19 cellular contexts compared by ENCODE assay signal in the genomic region with DNA sequence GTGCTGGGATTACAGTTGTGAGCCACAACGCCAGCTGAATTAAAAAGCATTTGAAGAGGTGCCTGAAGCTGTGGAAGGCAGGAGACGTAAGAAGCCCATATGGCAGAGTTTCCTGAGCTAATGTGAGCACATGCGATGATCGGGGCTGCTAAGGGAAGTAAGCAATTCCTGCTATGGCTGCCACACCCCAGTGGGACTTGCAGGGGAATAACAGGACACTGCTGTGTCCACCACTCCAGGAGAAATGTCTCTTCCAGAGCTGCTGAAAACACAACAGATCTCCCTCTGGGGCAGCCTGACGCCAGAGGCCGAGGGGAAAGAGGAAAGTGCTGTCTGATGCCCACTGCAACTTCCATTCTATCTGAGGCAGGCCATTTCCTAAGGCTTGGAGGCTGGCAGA. TPM values are rescaled to one million over a fixed set of nuclear protein-coding genes. Genes with fewer than 3 reads are reported as not detected.
DNase-seq lines count a peak whose midpoint lies in the region; ATAC-seq, FAIRE-seq and TF ChIP-seq lines count a peak whose summit lies in the region.
"Had no signal": no experiment of that assay in that cellular context is flagged by ENCODE, and none has a peak within 500 bp of the region (broad histone marks: within the 10 kb centered on the region; RNA-seq: fewer than 3 reads in every experiment).

No MANE protein-coding gene starts in this region.

- H3K27ac ChIP-seq in BLaER1 (peak overlapping the region; percentile 27; the same call in 1 of the 2 replicates), H1 (ENCODE audit: low read depth, low read length) (no peak overlapping the region), mesodermal cell (ENCODE audit: low read depth, low read length, severe bottlenecking) (peak overlapping the region; percentile 72)
- H3K27ac ChIP-seq: C4-2B, lower lobe of right lung, parathyroid adenoma had no signal

- TF ChIP-seq CTCF in H1 (IDR thresholded peaks at IDR 0.05; ENCODE audit: control extremely low read depth in 1 of 3, insufficient read depth in 1 of 3, low read depth in 1 of 3, low read length in 3 of 3): no peak

- H3K4me3 ChIP-seq in BLaER1 (no peak overlapping the region), H1 (ENCODE audit: extremely low read depth in 1 of 4, insufficient read depth in 2 of 4, low read depth in 3 of 4, low read length in 4 of 4) (no peak overlapping the region), mesodermal cell (ENCODE audit: extremely low read depth, insufficient read depth, low read length, poor library complexity, severe bottlenecking) (no peak overlapping the region)
- H3K4me3 ChIP-seq: lower lobe of right lung had no signal

- H3K4me1 ChIP-seq in BLaER1 (peaks cover 37% of the 10 kb centered on the region), H1 (replicated peaks in 1 of 4; ENCODE audit: control insufficient read depth in 3 of 4, insufficient read depth in 4 of 4, low read length in 3 of 4) (peaks cover 0 to 8% (median 0%) of the 10 kb centered on the region in 4 experiments; a peak in 2 of 7 replicates), mesodermal cell (ENCODE audit: control insufficient read depth, insufficient read depth, low read length, poor library complexity, severe bottlenecking) (peaks cover 27% of the 10 kb centered on the region)
- H3K4me1 ChIP-seq: parathyroid adenoma had no signal

- CTCF ChIA-PET in H1 (lab: Charles Lee; ENCODE audit: partially characterized antibody): interaction anchor here (0.7 to 2.3 kb wide), 5 partner anchors 8 to 559 kb away, joined by 3 to 9 read pairs (median 4); no protein-coding TSS in a partner anchor
- CTCF ChIA-PET in activated CD4-positive, alpha-beta memory T cell treated with anti-CD3 and anti-CD28 coated beads for 36 hours (lab: Charles Lee): no interaction called here

- H3K79me2 ChIP-seq in H1 (ENCODE audit: control insufficient read depth in 1 of 2, insufficient read depth in 2 of 2, low read length in 2 of 2): no peaks in the 10 kb centered on the region
- H3K79me2 ChIP-seq: parathyroid adenoma had no signal

- H3K36me3 ChIP-seq in BLaER1 (no peaks in the 10 kb centered on the region; the same call in 1 of the 2 replicates), H1 (ENCODE audit: control insufficient read depth in 2 of 4, insufficient read depth in 4 of 4, low read length in 3 of 4) (no peaks in the 10 kb centered on the region), mesodermal cell (ENCODE audit: control insufficient read depth, insufficient read depth, low read length) (no peaks in the 10 kb centered on the region)
- H3K36me3 ChIP-seq: lower lobe of right lung had no signal

- H3K4me2 ChIP-seq in BLaER1 (no peak overlapping the region), H1 (ENCODE audit: insufficient read depth in 1 of 2, low read depth in 2 of 2, low read length in 2 of 2) (no peak overlapping the region)

- peak overlapping the region; percentile 57; the same call in 1 of the 2 replicates for H2BK5ac ChIP-seq in H1 (ENCODE audit: low read depth, low read length)

- H3K27me3 ChIP-seq in BLaER1: no peaks in the 10 kb centered on the region
- H3K27me3 ChIP-seq in H1 (replicated peaks in 1 of 4; ENCODE audit: control insufficient read depth in 3 of 4, extremely low read depth in 1 of 4, insufficient read depth in 3 of 4, low read length in 3 of 4): no peaks in the 10 kb centered on the region

- H2BK20ac ChIP-seq in H1 (ENCODE audit: low read length): no peak overlapping the region

- H3K56ac ChIP-seq in H1 (replicated peaks; ENCODE audit: insufficient read length, low read depth, low read length): no peak overlapping the region

- H3K14ac ChIP-seq in H1 (ENCODE audit: insufficient read length): no peak overlapping the region

- no peak overlapping the region for H3K18ac ChIP-seq in H1 (ENCODE audit: extremely low read depth, low read length)

- no peak for FAIRE-seq in H1 (lab: Jason Lieb, UNC)
- FAIRE-seq: colon, endometrium, G401.6 had no signal

- no peak for TF ChIP-seq RAD21 in H1 (IDR thresholded peaks at IDR 0.05 in 1 of 2, conservative IDR thresholded peaks at IDR 0.05 in 1 of 2; ENCODE audit: low read depth in 2 of 2, low read length in 2 of 2)

- H4K5ac ChIP-seq in H1 (ENCODE audit: insufficient read length, low read depth, low read length): no peak overlapping the region

- WGBS in H1 (ENCODE audit: extremely low coverage in 1 of 2, insufficient coverage in 1 of 2, insufficient read length in 1 of 2, insufficient replicate concordance in 2 of 2, low coverage in 1 of 2, low lambda C conversion rate in 2 of 2, missing lambda C conversion rate in 1 of 2), 2 experiments: 91% methylated on average over 6 of the region's 6 CpGs; no CpG with 5 or more reads in 1 of the 2 experiments
- WGBS in mesodermal cell (ENCODE audit: insufficient coverage in 2 of 2), 2 experiments: 89 to 96% methylated on average over 6 of the region's 6 CpGs

- H3K27ac Mint-ChIP-seq in activated CD4-positive, alpha-beta memory T cell treated with anti-CD3 and anti-CD28 coated beads for 36 hours: no peak overlapping the region
- H3K27ac Mint-ChIP-seq: activated naive CD4-positive, alpha-beta T cell treated with anti-CD3 and anti-CD28 coated beads, Interleukin-2, amount 50 U/mL, for 72 hours; naive thymus-derived CD8-positive, alpha-beta T cell; stimulated activated memory B cell treated with anti-CD40 and anti-IgM and Interleukin-4, amounts not matched to agents 10 μg/mL and 1 μg/mL and 100 μg/mL, for 72 hours had no signal

- intact Hi-C loops in activated CD4-positive, alpha-beta memory T cell treated with anti-CD3 and anti-CD28 coated beads for 36 hours (cut with micrococcal nuclease): no loop called here

- H2BK15ac ChIP-seq in H1 (ENCODE audit: low read length): no peak overlapping the region

- DNase-seq in NCI-H524 treated with DMSO at 0.1 percent for 48 hours (lab: John Stamatoyannopoulos, UW): peak; percentile 66
- DNase-seq in H1 (ENCODE audit: low read depth in 1 of 2, low spot score in 2 of 2): no peak
- no peak for DNase-seq in T1000 (lab: John Stamatoyannopoulos, UW)
- no peak for DNase-seq in activated effector memory CD4-positive, alpha-beta T cell treated with Interleukin-2 at 50 U/mL for 16 hours
- DNase-seq in activated CD4-positive, alpha-beta memory T cell treated with anti-CD3 and anti-CD28 coated beads for 36 hours: no peak
- DNase-seq: activated CD4-positive, CD25-positive, alpha-beta regulatory T cell treated with anti-CD3 and anti-CD28 coated beads, Interleukin-2, amount 50 U/mL, for 72 hours; lower lobe of right lung; naive thymus-derived CD8-positive, alpha-beta T cell; NCI-H187 had no signal

- no peak overlapping the region for H3K23ac ChIP-seq in H1 (ENCODE audit: insufficient read length)

- no peak overlapping the region for H2BK120ac ChIP-seq in H1 (replicated peaks; ENCODE audit: low read depth, low read length)

- H2AK5ac ChIP-seq in H1 (ENCODE audit: low read depth, low read length): no peak overlapping the region

- H2AFZ ChIP-seq in H1 (ENCODE audit: low read length): 0 out of 2 replicates have a peak overlapping the region, but pooled peaks have one; percentile 59
- H2AFZ ChIP-seq: parathyroid adenoma had no signal

- H3K4me1 Mint-ChIP-seq in activated CD4-positive, alpha-beta memory T cell treated with anti-CD3 and anti-CD28 coated beads for 36 hours (ENCODE audit: low read depth): no peaks in the 10 kb centered on the region
- H3K4me1 Mint-ChIP-seq: naive thymus-derived CD8-positive, alpha-beta T cell had no signal

- H4K8ac ChIP-seq in H1 (ENCODE audit: extremely low read depth, insufficient read depth, low read length): peak overlapping the region; percentile 6; the same call in 1 of the 2 replicates

- no peak overlapping the region for H3K4me3 Mint-ChIP-seq in activated CD4-positive, alpha-beta memory T cell treated with anti-CD3 and anti-CD28 coated beads for 36 hours
- H3K4me3 Mint-ChIP-seq: naive thymus-derived CD8-positive, alpha-beta T cell; stimulated activated memory B cell treated with anti-CD40 and anti-IgM and Interleukin-4, amounts not matched to agents 10 μg/mL and 1 μg/mL and 100 μg/mL, for 72 hours had no signal

- H3K9ac ChIP-seq in BLaER1 (no peak overlapping the region), H1 (replicated peaks in 1 of 4; ENCODE audit: extremely low read depth in 1 of 4, low read depth in 3 of 4, low read length in 3 of 4) (no peak overlapping the region)
- H3K9ac ChIP-seq: parathyroid adenoma had no signal

- TF ChIP-seq POLR2A in H1 (IDR thresholded peaks at IDR 0.05; ENCODE audit: control extremely low read depth in 1 of 2, low read depth in 2 of 2, low read length in 2 of 2): no peak

- 0 out of 2 replicates have a peak overlapping the region, but pooled peaks have one; percentile 20 for H2BK12ac ChIP-seq in H1 (ENCODE audit: low read depth, low read length)

- TF ChIP-seq EP300 in H1 (IDR thresholded peaks at IDR 0.05; ENCODE audit: borderline replicate concordance in 1 of 2, low read depth in 2 of 2, low read length in 2 of 2): no peak

- no peaks in the 10 kb centered on the region for H3K27me3 Mint-ChIP-seq in activated CD4-positive, alpha-beta memory T cell treated with anti-CD3 and anti-CD28 coated beads for 36 hours
- H3K27me3 Mint-ChIP-seq: naive thymus-derived CD8-positive, alpha-beta T cell; stimulated activated memory B cell treated with anti-CD40 and anti-IgM and Interleukin-4, amounts not matched to agents 10 μg/mL and 1 μg/mL and 100 μg/mL, for 72 hours had no signal

- H3K9me3 Mint-ChIP-seq in activated CD4-positive, alpha-beta memory T cell treated with anti-CD3 and anti-CD28 coated beads for 36 hours: no peaks in the 10 kb centered on the region
- H3K9me3 Mint-ChIP-seq: activated naive CD4-positive, alpha-beta T cell treated with anti-CD3 and anti-CD28 coated beads, Interleukin-2, amount 50 U/mL, for 72 hours; naive thymus-derived CD8-positive, alpha-beta T cell; stimulated activated memory B cell treated with anti-CD40 and anti-IgM and Interleukin-4, amounts not matched to agents 10 μg/mL and 1 μg/mL and 100 μg/mL, for 72 hours had no signal

- H3K79me1 ChIP-seq in H1 (ENCODE audit: low read depth, low read length): no peaks in the 10 kb centered on the region

- H3K9me3 ChIP-seq in BLaER1: peaks cover 45% of the 10 kb centered on the region
- 0 out of 4 replicates have a peak, but pooled peaks cover 0 to 2% of the 10 kb centered on the region in 2 experiments for H3K9me3 ChIP-seq in H1 (ENCODE audit: insufficient read depth in 2 of 2, low read depth in 1 of 2, low read length in 1 of 2)
- H3K9me3 ChIP-seq in mesodermal cell (ENCODE audit: control insufficient read depth, low read length): peaks cover 25% of the 10 kb centered on the region
- H3K9me3 ChIP-seq: lower lobe of right lung had no signal

- no peak overlapping the region for H4K91ac ChIP-seq in H1 (replicated peaks; ENCODE audit: insufficient read length, low read length)

- no peak overlapping the region for H3K4ac ChIP-seq in H1 (replicated peaks; ENCODE audit: insufficient read length, low read depth, low read length)

- POLR2A ChIA-PET in H1 (lab: Charles Lee; ENCODE audit: partially characterized antibody): no interaction called here
- POLR2A ChIA-PET in activated CD4-positive, alpha-beta memory T cell treated with anti-CD3 and anti-CD28 coated beads for 36 hours (lab: Charles Lee): no interaction called here

- no peaks in the 10 kb centered on the region for H3K36me3 Mint-ChIP-seq in activated CD4-positive, alpha-beta memory T cell treated with anti-CD3 and anti-CD28 coated beads for 36 hours
- H3K36me3 Mint-ChIP-seq: activated naive CD4-positive, alpha-beta T cell treated with anti-CD3 and anti-CD28 coated beads, Interleukin-2, amount 50 U/mL, for 72 hours; naive thymus-derived CD8-positive, alpha-beta T cell; stimulated activated memory B cell treated with anti-CD40 and anti-IgM and Interleukin-4, amounts not matched to agents 10 μg/mL and 1 μg/mL and 100 μg/mL, for 72 hours had no signal

- no peaks in the 10 kb centered on the region for H3K23me2 ChIP-seq in H1 (ENCODE audit: low read depth, low read length)

- H4K20me1 ChIP-seq in BLaER1 (no peaks in the 10 kb centered on the region), H1 (replicated peaks in 1 of 2; ENCODE audit: control insufficient read depth in 1 of 2, insufficient read depth in 2 of 2, low read length in 2 of 2) (no peaks in the 10 kb centered on the region)

- ATAC-seq in HG03108 (IDR thresholded peaks at IDR 0.05; ENCODE audit: unreplicated experiment): no peak
- ATAC-seq: activated naive CD4-positive, alpha-beta T cell treated with anti-CD3 and anti-CD28 coated beads, Interleukin-2, amount 50 U/mL, for 72 hours; naive thymus-derived CD8-positive, alpha-beta T cell; stimulated activated memory B cell treated with anti-CD40 and anti-IgM and Interleukin-4, amounts not matched to agents 10 μg/mL and 1 μg/mL and 100 μg/mL, for 72 hours had no signal

RNA-seq across cellular contexts. Expression of a gene that starts 46.2 kb away (rescaled TPM):
- not detected in 2 replicates for total RNA-seq in H1 (2021; fragmentation: NEBNext Ultra II Directional; extraction: Animal tissue kit (Norgen Biotek cat#: 25700))
- polyA plus RNA-seq in H1 (2011; rRNA removed): not detected in 2 replicates
- polyA plus RNA-seq in H1 (2011; cell fraction: cytosol; rRNA removed): not detected
- not detected for polyA plus RNA-seq in H1 (2011; cell fraction: nucleus; rRNA removed)
- polyA plus RNA-seq in H1 (2012, experiment 1 of 2): not detected in 4 replicates
- not detected for polyA plus RNA-seq in H1 (2012, experiment 2 of 2)
- not detected for polyA plus RNA-seq in H1 (2013, experiment 1 of 2)
- polyA plus RNA-seq in H1 (2013, experiment 2 of 2): not detected
- not detected in 2 replicates for polyA minus RNA-seq in H1 (2011; rRNA and poly(A)+ RNA removed)
- polyA minus RNA-seq in H1 (2011; cell fraction: cytosol; rRNA and poly(A)+ RNA removed): not detected
- polyA minus RNA-seq in H1 (2011; cell fraction: nucleus; rRNA and poly(A)+ RNA removed): not detected
- polyA plus RNA-seq in mesodermal cell (2013, experiment 1 of 2): 0.55 TPM
- polyA plus RNA-seq in mesodermal cell (2013, experiment 2 of 2): 0.86 TPM
- total RNA-seq in activated CD4-positive, alpha-beta memory T cell treated with anti-CD3 and anti-CD28 coated beads for 36 hours: 1 to 10 TPM; 2.2 to 2.6 TPM
- total RNA-seq: naive thymus-derived CD8-positive, alpha-beta T cell had no signal
